8 cellular contexts compared by ENCODE assay signal in the genomic region with DNA sequence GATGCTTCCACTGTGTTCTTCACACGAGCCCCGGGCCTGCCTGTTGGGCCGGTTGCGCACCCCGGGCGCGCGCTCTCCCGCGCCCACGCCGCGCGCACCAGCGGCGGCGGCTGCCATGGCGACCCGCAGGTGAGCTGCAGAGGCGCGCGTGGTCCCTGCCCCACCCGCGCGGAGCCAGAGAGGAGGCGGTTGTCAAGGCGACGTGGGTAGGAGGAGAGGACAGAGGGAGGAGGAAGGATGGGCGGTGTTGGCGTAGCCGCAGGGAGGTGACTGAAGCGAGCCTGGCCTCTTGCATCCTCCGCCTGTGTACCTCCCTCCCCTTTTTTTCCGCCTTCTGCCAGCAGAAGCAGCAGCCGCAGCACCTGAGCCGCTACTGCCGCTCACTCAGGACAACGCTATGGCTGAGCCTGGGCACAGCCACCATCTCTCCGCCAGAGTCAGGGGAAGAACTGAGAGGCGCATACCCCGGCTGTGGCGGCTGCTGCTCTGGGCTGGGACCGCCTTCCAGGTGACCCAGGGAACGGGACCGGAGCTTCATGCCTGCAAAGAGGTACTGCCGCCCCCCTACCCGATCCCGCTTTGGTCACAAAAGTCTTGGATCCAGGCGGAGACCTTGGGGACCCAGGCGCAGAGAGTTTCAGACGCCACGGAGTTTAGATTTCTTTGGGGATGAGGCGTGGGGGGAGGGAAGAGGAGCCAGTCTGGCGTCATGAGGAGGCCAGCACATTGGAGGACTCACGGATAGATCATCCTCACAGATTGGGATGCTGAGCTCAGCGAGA. TPM values are rescaled to one million over a fixed set of nuclear protein-coding genes. Genes with fewer than 3 reads are reported as not detected.
DNase-seq lines count a peak whose midpoint lies in the region; ATAC-seq and TF ChIP-seq lines count a peak whose summit lies in the region.

Gene ELAPOR1, plus strand, starts transcription at position 329 of the 782 bp plus-strand sequence. Its CDS starts 69 bp downstream, at position 398.

- H3K36me3 ChIP-seq in GM06990 (ENCODE audit: control insufficient read depth, insufficient read depth, low read length) (no peaks in the 10 kb centered on the region), OCI-LY7 (ENCODE audit: insufficient read depth, low read length) (no peaks in the 10 kb centered on the region), ovary (no peaks in the 10 kb centered on the region), thoracic aorta (no peaks in the 10 kb centered on the region)

- ATAC-seq in HG03045 (IDR thresholded peaks at IDR 0.05; ENCODE audit: unreplicated experiment) (peak; percentile 48), thoracic aorta (ENCODE audit: insufficient number of reproducible peaks, low FRiP score, low read depth) (no peak), GM18870 (IDR thresholded peaks at IDR 0.05; ENCODE audit: unreplicated experiment) (no peak)

- H3K9me2 ChIP-seq in OCI-LY7 (ENCODE audit: insufficient read depth, low read length), result no peaks in the 10 kb centered on the region

- DNase-seq in GM06990 (ENCODE audit: extremely low read depth, insufficient read length), result peak; percentile 68
- no peak for DNase-seq in OCI-LY7 (ENCODE audit: low spot score)
- peak; percentile 65 for DNase-seq in activated gamma-delta T cell (lab: John Stamatoyannopoulos, UW)
- DNase-seq in globus pallidus (ENCODE audit: low spot score), result peak; percentile 46
- peak in 3 of 5 donors; percentile 34 to 49 (median 37) for DNase-seq in ovary
- no peak for DNase-seq in thoracic aorta (ENCODE audit: low spot score)

- CTCF ChIA-PET in OCI-LY7 (lab: Charles Lee; ENCODE audit: unreplicated experiment), result no interaction called here

- intact Hi-C loops in OCI-LY7 (cut with micrococcal nuclease; ENCODE audit: unreplicated experiment), result no loop called here
- intact Hi-C loops in ovary (cut with DNase I), result loop anchor here in 2 of 4 donors (10.0 kb wide), 3 partner anchors 89 to 151 kb away; partner anchors contain the start of gene CLCC1 (in 1 of the 2)

- H3K27ac ChIP-seq in OCI-LY7 (ENCODE audit: low read depth, low read length, poor library complexity, severe bottlenecking) (no peak within 1 kb of the TSS), ovary (no peak within 1 kb of the TSS), thoracic aorta (no peak within 1 kb of the TSS)

- no peaks in the 10 kb centered on the region for H4K20me1 ChIP-seq in OCI-LY7 (ENCODE audit: insufficient read depth, low read length)

- POLR2A ChIA-PET in OCI-LY7 (lab: Charles Lee), result no interaction called here

- TF ChIP-seq CTCF in GM06990 (IDR thresholded peaks at IDR 0.05; ENCODE audit: insufficient read depth, low read length, poor library complexity, severe bottlenecking) (no peak), OCI-LY7 (conservative IDR thresholded peaks at IDR 0.05; ENCODE audit: low read length) (no peak), ovary (IDR thresholded peaks at IDR 0.05) (no peak), thoracic aorta (IDR thresholded peaks at IDR 0.05) (no peak)

- H3K79me2 ChIP-seq in OCI-LY7 (ENCODE audit: insufficient read depth, low read depth, low read length), result no peaks in the 10 kb centered on the region

- H2AFZ ChIP-seq in OCI-LY7 (ENCODE audit: low read length), result no peak within 1 kb of the TSS; the same call in 1 of the 2 replicates

- H3K9me3 ChIP-seq in OCI-LY7 (ENCODE audit: low read length), result no peaks in the 10 kb centered on the region
- no peaks in the 10 kb centered on the region for H3K9me3 ChIP-seq in ovary
- H3K9me3 ChIP-seq in thoracic aorta, result no peaks in the 10 kb centered on the region

- no peaks in the 10 kb centered on the region; the same call in none of the 2 replicates for H3K27me3 ChIP-seq in GM06990 (replicated peaks; ENCODE audit: control insufficient read depth, insufficient read depth, low read length)
- H3K27me3 ChIP-seq in ovary, result no peaks in the 10 kb centered on the region
- no peaks in the 10 kb centered on the region for H3K27me3 ChIP-seq in thoracic aorta (replicated peaks; ENCODE audit: insufficient read depth)

- H3K4me2 ChIP-seq in OCI-LY7 (ENCODE audit: low read length), result peak within 1 kb of the TSS; percentile 54; the same call in 1 of the 2 replicates

- no peak for TF ChIP-seq EP300 in ovary (IDR thresholded peaks at IDR 0.05)

- TF ChIP-seq POLR2A in ovary (IDR thresholded peaks at IDR 0.05), result no peak

- BruUV-seq in OCI-LY7 (replicated peaks; lab: Mats Ljungman, UMichigan), result no TSS peak

- H3K4me1 ChIP-seq in OCI-LY7 (ENCODE audit: insufficient read depth, low read length, poor library complexity, severe bottlenecking) (peaks cover 13% of the 10 kb centered on the region), ovary (ENCODE audit: insufficient read depth) (peaks cover 5% of the 10 kb centered on the region), thoracic aorta (ENCODE audit: control insufficient read depth in 1 of 2, low read depth in 2 of 2) (peaks cover 5 to 23% of the 10 kb centered on the region in 2 donors)

- H3K4me3 ChIP-seq in GM06990 (replicated peaks; ENCODE audit: low read depth, low read length) (peak within 1 kb of the TSS; percentile 47), OCI-LY7 (ENCODE audit: low read depth, low read length, poor library complexity, severe bottlenecking) (no peak within 1 kb of the TSS), ovary (peak within 1 kb of the TSS; percentile 24), thoracic aorta (peak within 1 kb of the TSS; percentile 69)

- WGBS in ovary, 3 donors, result 1 to 4% (median 2%) methylated on average over 48 to 56 of the region's 56 CpGs

RNA-seq across cellular contexts. Expression of gene ELAPOR1, which starts in this region (rescaled TPM):
- not detected in 2 replicates for total RNA-seq in OCI-LY7 (2014; rRNA removed; shearing (Covaris generic))
- total RNA-seq in OCI-LY7 (2022) (0.35 TPM in 1 of 2 replicates, not detected in the other), ovary (10 to 100 TPM in 1 of 7 donors, 1 to 10 TPM in 4, under 1 TPM in 1, not detected in 1; 0.40 to 69.6 (median 3.9) TPM), thoracic aorta (1 to 10 TPM; 1.4 to 7.2 TPM)
- polyA plus RNA-seq in ovary, result under 1 TPM; 0.15 to 0.93 TPM

Comparison
In these comparisons a context has a peak if more than half of its experiments do, and no peak if none do; other contexts are left out.
1. DNase-seq: peak in GM06990 (single experiment), activated gamma-delta T cell (single experiment), globus pallidus (single experiment) and ovary (3 of 5); none in OCI-LY7 (single experiment) and thoracic aorta (single experiment).